ENCODE assay signal across 8 cellular contexts in genomic region chr1:34852677-34853217, GRCh38. TPM values are rescaled to one million over a fixed set of nuclear protein-coding genes. Genes with fewer than 3 reads are reported as not detected.
DNase-seq lines count a peak whose midpoint lies in the region; ATAC-seq and TF ChIP-seq lines count a peak whose summit lies in the region.

No MANE protein-coding gene starts in this region.

- H3K27me3 Mint-ChIP-seq in chondrocyte (ENCODE audit: low read depth), result no peaks in the 10 kb centered on the region

- POLR2A ChIA-PET in BJ (lab: Charles Lee), result no interaction called here

- peaks cover 59% of the 10 kb centered on the region for H3K4me1 Mint-ChIP-seq in chondrocyte (ENCODE audit: low read depth)

- peaks cover 11% of the 10 kb centered on the region for H3K36me3 ChIP-seq in BJ (ENCODE audit: control insufficient read depth, insufficient read depth, low read length)

- no peak overlapping the region for H3K4me3 ChIP-seq in BJ (ENCODE audit: low read depth, low read length)

- no peaks in the 10 kb centered on the region for H3K27me3 ChIP-seq in BJ (ENCODE audit: control insufficient read depth, insufficient read depth, low read length)

- DNase-seq in BJ (ENCODE audit: low read depth) (peak; percentile 70), NCI-H460 (ENCODE audit: extremely low read depth, low read depth) (peak; percentile 90), chondrocyte (ENCODE audit: low spot score) (no peak), left kidney (ENCODE audit: low read depth, low spot score) (peak; percentile 96)
- DNase-seq in activated CD4-positive, CD25-positive, alpha-beta regulatory T cell treated with anti-CD3 and anti-CD28 coated beads, Interleukin-2, amount 50 U/mL, for 72 hours, result peak; percentile 86
- peak; percentile 90 to 92 for DNase-seq in stimulated activated CD4-positive, alpha-beta T cell treated with anti-CD3 and anti-CD28 coated beads, Interleukin-2, amount 100 ng/mL, for 24 hours

- CTCF ChIA-PET in BJ (lab: Yijun Ruan, JAX), result interaction anchor here (0.5 to 5.0 kb wide), 29 partner anchors 10 to 704 kb away, joined by 3 to 69 read pairs (median 4); partner anchors contain the start of genes DLGAP3, GJB3, KIAA0319L and NCDN

- H3K36me3 Mint-ChIP-seq in chondrocyte (ENCODE audit: low read depth), result peaks cover 16% of the 10 kb centered on the region

- H3K4me3 Mint-ChIP-seq in chondrocyte (ENCODE audit: unreplicated experiment), result no peak overlapping the region

- ATAC-seq in GM19328 (IDR thresholded peaks at IDR 0.05; ENCODE audit: unreplicated experiment) (peak; percentile 86), HG03442 (IDR thresholded peaks at IDR 0.05; ENCODE audit: unreplicated experiment) (peak; percentile 92)

- H3K9me3 Mint-ChIP-seq in chondrocyte (ENCODE audit: low read depth), result no peaks in the 10 kb centered on the region

- TF ChIP-seq CTCF in BJ (IDR thresholded peaks at IDR 0.05; ENCODE audit: insufficient read depth, low read depth, low read length) (peak; percentile 93), chondrocyte (IDR thresholded peaks at IDR 0.05) (peak; percentile 97)

- peak overlapping the region; percentile 92 for H3K27ac Mint-ChIP-seq in chondrocyte (ENCODE audit: unreplicated experiment)

RNA-seq across cellular contexts. Expression of gene SMIM12, which starts 6.8 kb away (rescaled TPM):
- polyA plus RNA-seq in BJ (2011; rRNA removed), result 41.9 and 44.8 TPM in 2 replicates
- 17.1 and 27.9 TPM in 2 replicates for polyA minus RNA-seq in BJ (2011; rRNA and poly(A)+ RNA removed)
- 19.0 and 19.2 TPM in 2 replicates for total RNA-seq in NCI-H460 (2014; rRNA removed; shearing (Covaris generic))
- 9.2 and 19.7 TPM in 2 replicates for polyA plus RNA-seq in NCI-H460 (2014; cell fraction: nucleus; rRNA removed)
- 39.6 to 41.4 TPM (median 40.6 TPM) in 3 replicates for total RNA-seq in chondrocyte

RNA-seq across cellular contexts. Expression of gene GJA4, which starts 59.9 kb away (rescaled TPM):
- polyA plus RNA-seq in BJ (2011; rRNA removed), result not detected in 2 replicates
- not detected in 2 replicates for polyA minus RNA-seq in BJ (2011; rRNA and poly(A)+ RNA removed)
- total RNA-seq in NCI-H460 (2014; rRNA removed; shearing (Covaris generic)), result not detected in 2 replicates
- polyA plus RNA-seq in NCI-H460 (2014; cell fraction: nucleus; rRNA removed), result not detected in 2 replicates
- total RNA-seq in chondrocyte, result 0.87 to 11.6 TPM (median 10.7 TPM) in 3 replicates
